ENCODE assay signal across 13 cellular contexts in genomic region chr6:147000545-147001488, GRCh38.
DNase-seq lines count a peak whose midpoint lies in the region; ATAC-seq and TF ChIP-seq lines count a peak whose summit lies in the region.
"Had no signal": no experiment of that assay in that cellular context is flagged by ENCODE, and none has a peak within 500 bp of the region (broad histone marks: within the 10 kb centered on the region; RNA-seq: fewer than 3 reads in every experiment).

No MANE protein-coding gene starts in this region.

- H3K27me3 ChIP-seq in GM23248 (replicated peaks; ENCODE audit: insufficient read depth) (no peaks in the 10 kb centered on the region), skeletal muscle satellite cell (ENCODE audit: control insufficient read depth, insufficient read depth, low read length) (no peaks in the 10 kb centered on the region)

- H3K9me2 ChIP-seq in GM23248 (ENCODE audit: insufficient read depth), result no peaks in the 10 kb centered on the region

- WGBS in GM23248 (ENCODE audit: low coverage in 1 of 2, low lambda C conversion rate in 2 of 2, missing lambda C conversion rate in 2 of 2), 2 experiments, result 2 to 4% methylated on average over 9 of the region's 9 CpGs

- no peaks in the 10 kb centered on the region for H3K79me2 ChIP-seq in GM23248 (ENCODE audit: insufficient read depth)

- 0 out of 2 replicates have a peak overlapping the region, but pooled peaks have one; percentile 1 for H3K27ac ChIP-seq in GM23248

- peaks cover 19% of the 10 kb centered on the region; the same call in 1 of the 2 replicates for H3F3A ChIP-seq in GM23248 (ENCODE audit: insufficient read depth)

- in situ Hi-C loops in GM23248 (cut with MboI), result no loop called here

- DNase-seq in GM23248, result peak; percentile 76
- DNase-seq in fibroblast of gingiva (ENCODE audit: low read depth), result peak; percentile 96
- DNase-seq in NCI-H526 (lab: John Stamatoyannopoulos, UW), result no peak
- no peak for DNase-seq in NCI-H510A treated with DMSO at 0.1 percent for 48 hours (lab: John Stamatoyannopoulos, UW)
- DNase-seq: activated naive CD8-positive, alpha-beta T cell treated with anti-CD3 and anti-CD28 coated beads for 36 hours; DMS 273 treated with DMSO at 0.1 percent for 48 hours; endodermal cell; NCI-H1436 treated with DMSO at 0.1 percent for 48 hours had no signal

- H3K9me3 ChIP-seq in GM23248 (ENCODE audit: low read depth) (no peaks in the 10 kb centered on the region), skeletal muscle satellite cell (replicated peaks; ENCODE audit: low read length) (no peaks in the 10 kb centered on the region)

- H3K4me3 ChIP-seq in GM23248 (peak overlapping the region; percentile 52), skeletal muscle satellite cell (ENCODE audit: low read length) (peak overlapping the region; percentile 22)
- H3K4me3 ChIP-seq: skin epidermis had no signal

- no peaks in the 10 kb centered on the region for H3K36me3 ChIP-seq in GM23248 (ENCODE audit: low read depth)
- no peaks in the 10 kb centered on the region for H3K36me3 ChIP-seq in skeletal muscle satellite cell (ENCODE audit: insufficient read depth, low read length)

- ATAC-seq in SK-N-SH treated with all-trans-retinoic acid at 6 μM for 48 hours, result peak; percentile 92
- ATAC-seq in GM21619 (IDR thresholded peaks at IDR 0.05; ENCODE audit: unreplicated experiment), result no peak
- no peak for ATAC-seq in HG03354 (IDR thresholded peaks at IDR 0.05; ENCODE audit: poor library complexity, severe bottlenecking, unreplicated experiment)

- H3K9ac ChIP-seq in GM23248 (no peak overlapping the region), skeletal muscle satellite cell (ENCODE audit: low read depth, low read length) (no peak overlapping the region)

- peak overlapping the region; percentile 59 for H2AFZ ChIP-seq in GM23248

- H3K4me1 ChIP-seq in GM23248 (ENCODE audit: insufficient read depth) (peaks cover 27% of the 10 kb centered on the region), skeletal muscle satellite cell (ENCODE audit: control insufficient read depth, insufficient read depth, low read length) (peaks cover 28% of the 10 kb centered on the region)

- H3K4me2 ChIP-seq in GM23248 (ENCODE audit: unreplicated experiment), result peak overlapping the region; percentile 59
- H3K4me2 ChIP-seq in skeletal muscle satellite cell (ENCODE audit: low read length), result peak overlapping the region; percentile 61

- no peaks in the 10 kb centered on the region for H4K20me1 ChIP-seq in GM23248 (ENCODE audit: insufficient read depth)

TF ChIP-seq in SK-N-SH treated with all-trans-retinoic acid at 6 μM for 48 hours, 23 proteins besides CTCF, POLR2A, EP300 and RAD21:
- no peak for TF ChIP-seq POU6F1 (CRISPR knock-in tag; IDR thresholded peaks at IDR 0.05; ENCODE audit: borderline replicate concordance, low read depth)
- no peak for TF ChIP-seq ZNF8 (CRISPR knock-in tag; IDR thresholded peaks at IDR 0.05)
- TF ChIP-seq ZFP30 (CRISPR knock-in tag; IDR thresholded peaks at IDR 0.05), result peak; percentile 89
- TF ChIP-seq PATZ1 (CRISPR knock-in tag; IDR thresholded peaks at IDR 0.05; ENCODE audit: borderline replicate concordance), result no peak
- TF ChIP-seq ZC3H10 (CRISPR knock-in tag; IDR thresholded peaks at IDR 0.05), result no peak
- 0 out of 2 replicates have a peak, but pooled peaks have one; percentile 44 for TF ChIP-seq TOX (CRISPR knock-in tag; IDR thresholded peaks at IDR 0.05; ENCODE audit: borderline replicate concordance)

Comparison
In these comparisons a context has a peak if more than half of its experiments do, and no peak if none do; other contexts are left out.
1. DNase-seq: peak in GM23248 (single experiment) and fibroblast of gingiva (single experiment); none in NCI-H526 (0 of 2) and NCI-H510A treated with DMSO at 0.1 percent for 48 hours (single experiment).